17 cellular contexts compared by ENCODE assay signal in genomic region chr6:110939429-110939828, GRCh38. TPM values are rescaled to one million over a fixed set of nuclear protein-coding genes. Genes with fewer than 3 reads are reported as not detected.
DNase-seq lines count a peak whose midpoint lies in the region; ATAC-seq, FAIRE-seq and TF ChIP-seq lines count a peak whose summit lies in the region.
"Had no signal": no experiment of that assay in that cellular context is flagged by ENCODE, and none has a peak within 500 bp of the region (broad histone marks: within the 10 kb centered on the region; RNA-seq: fewer than 3 reads in every experiment).

No MANE protein-coding gene starts in this region.

- H3F3A ChIP-seq in neural progenitor cell (ENCODE audit: low read depth): no peaks in the 10 kb centered on the region

- H3K9ac ChIP-seq in neural progenitor cell: no peak overlapping the region

- no peak overlapping the region for H3K4me3 ChIP-seq in neural progenitor cell
- H3K4me3 ChIP-seq: SJSA1 had no signal

- no peaks in the 10 kb centered on the region for H4K20me1 ChIP-seq in neural progenitor cell (ENCODE audit: low read depth)

- H3K79me2 ChIP-seq in neural progenitor cell (ENCODE audit: low read depth): no peaks in the 10 kb centered on the region

- H3K27me3 ChIP-seq in neural progenitor cell: no peaks in the 10 kb centered on the region
- H3K27me3 ChIP-seq: SJSA1 had no signal

- no peak overlapping the region for H3K4me2 ChIP-seq in neural progenitor cell

- TF ChIP-seq CTCF in neural progenitor cell (IDR thresholded peaks at IDR 0.05): no peak

- no peaks in the 10 kb centered on the region for H3K9me3 ChIP-seq in neural progenitor cell (ENCODE audit: low read depth)
- H3K9me3 ChIP-seq: SJSA1 had no signal

- H3K27ac Mint-ChIP-seq in activated naive CD8-positive, alpha-beta T cell treated with anti-CD3 and anti-CD28 coated beads for 36 hours: peak overlapping the region; percentile 1
- H3K27ac Mint-ChIP-seq in natural killer cell treated with Interleukin-12 subunit alpha and Interleukin-12 subunit beta and Interleukin-15 and Interleukin-18, amount 100 ng/mL, for 72 hours: peak overlapping the region in 1 of 2 donors; percentile 6
- no peak overlapping the region for H3K27ac Mint-ChIP-seq in immature natural killer cell
- no peak overlapping the region for H3K27ac Mint-ChIP-seq in neural progenitor cell
- H3K27ac Mint-ChIP-seq: H9 had no signal

- H3K27me3 Mint-ChIP-seq in activated naive CD8-positive, alpha-beta T cell treated with anti-CD3 and anti-CD28 coated beads for 36 hours: no peaks in the 10 kb centered on the region
- H3K27me3 Mint-ChIP-seq in natural killer cell treated with Interleukin-12 subunit alpha and Interleukin-12 subunit beta and Interleukin-15 and Interleukin-18, amount 100 ng/mL, for 72 hours: no peaks in the 10 kb centered on the region
- peaks cover 0 to 2% (median 0%) of the 10 kb centered on the region in 3 donors for H3K27me3 Mint-ChIP-seq in immature natural killer cell (ENCODE audit: low read depth in 3 of 3)
- peaks cover 2% of the 10 kb centered on the region for H3K27me3 Mint-ChIP-seq in neural progenitor cell (ENCODE audit: insufficient read depth, low read depth)

- H2AFZ ChIP-seq in neural progenitor cell (replicated peaks): no peak overlapping the region

- no peak overlapping the region for H3K27ac ChIP-seq in neural progenitor cell
- H3K27ac ChIP-seq: SJSA1 had no signal

- TF ChIP-seq POLR2A in GM12892 (IDR thresholded peaks at IDR 0.05; ENCODE audit: low read depth, low read length): no peak

- DNase-seq in CMK (ENCODE audit: low read depth) (peak; percentile 60), OCI-M1 (lab: John Stamatoyannopoulos, UW) (peak; percentile 51), immature natural killer cell (no peak), NCI-H2171 treated with DMSO at 0.1 percent for 48 hours (lab: John Stamatoyannopoulos, UW) (no peak), GM12892 (ENCODE audit: insufficient read length) (no peak), neural progenitor cell (ENCODE audit: low spot score) (no peak)
- no peak for DNase-seq in activated naive CD8-positive, alpha-beta T cell treated with anti-CD3 and anti-CD28 coated beads for 36 hours
- DNase-seq in natural killer cell treated with Interleukin-12 subunit alpha and Interleukin-12 subunit beta and Interleukin-15 and Interleukin-18, amount 100 ng/mL, for 72 hours (ENCODE audit: low spot score): no peak
- DNase-seq: EL; H9; NCI-H1417 treated with DMSO at 0.1 percent for 48 hours; NCI-H2029; NCI-H2171; NCI-H446 treated with DMSO at 0.1 percent for 48 hours; NK-92 treated with Interleukin-12 subunit alpha and Interleukin-12 subunit beta, amount 100 ng/mL, for 24 hours had no signal

- FAIRE-seq in GM12892 (lab: Jason Lieb, UNC): no peak

- no peaks in the 10 kb centered on the region for H3K9me3 Mint-ChIP-seq in activated naive CD8-positive, alpha-beta T cell treated with anti-CD3 and anti-CD28 coated beads for 36 hours
- no peaks in the 10 kb centered on the region for H3K9me3 Mint-ChIP-seq in natural killer cell treated with Interleukin-12 subunit alpha and Interleukin-12 subunit beta and Interleukin-15 and Interleukin-18, amount 100 ng/mL, for 72 hours
- H3K9me3 Mint-ChIP-seq in immature natural killer cell (no peaks in the 10 kb centered on the region), neural progenitor cell (no peaks in the 10 kb centered on the region)
- H3K9me3 Mint-ChIP-seq: H9 had no signal

- H3K36me3 ChIP-seq in neural progenitor cell: no peaks in the 10 kb centered on the region
- H3K36me3 ChIP-seq: SJSA1 had no signal

- no peak overlapping the region for H3K4me3 Mint-ChIP-seq in activated naive CD8-positive, alpha-beta T cell treated with anti-CD3 and anti-CD28 coated beads for 36 hours
- H3K4me3 Mint-ChIP-seq in natural killer cell treated with Interleukin-12 subunit alpha and Interleukin-12 subunit beta and Interleukin-15 and Interleukin-18, amount 100 ng/mL, for 72 hours: peak overlapping the region; percentile 4
- H3K4me3 Mint-ChIP-seq in immature natural killer cell (no peak overlapping the region), neural progenitor cell (no peak overlapping the region)
- H3K4me3 Mint-ChIP-seq: CD14-positive monocyte, H9 had no signal

- no peaks in the 10 kb centered on the region for H3K36me3 Mint-ChIP-seq in activated naive CD8-positive, alpha-beta T cell treated with anti-CD3 and anti-CD28 coated beads for 36 hours
- H3K36me3 Mint-ChIP-seq in natural killer cell treated with Interleukin-12 subunit alpha and Interleukin-12 subunit beta and Interleukin-15 and Interleukin-18, amount 100 ng/mL, for 72 hours: no peaks in the 10 kb centered on the region
- H3K36me3 Mint-ChIP-seq in immature natural killer cell (peaks cover 0 to 3% (median 0%) of the 10 kb centered on the region in 3 donors), neural progenitor cell (no peaks in the 10 kb centered on the region)
- H3K36me3 Mint-ChIP-seq: CD14-positive monocyte had no signal

- H3K4me1 ChIP-seq in neural progenitor cell: no peaks in the 10 kb centered on the region

- no peak for ATAC-seq in natural killer cell treated with Interleukin-12 subunit alpha and Interleukin-12 subunit beta and Interleukin-15 and Interleukin-18, amount 100 ng/mL, for 72 hours

- H3K4me1 Mint-ChIP-seq in activated naive CD8-positive, alpha-beta T cell treated with anti-CD3 and anti-CD28 coated beads for 36 hours: peaks cover 7% of the 10 kb centered on the region
- peaks cover 6 to 9% of the 10 kb centered on the region in 2 donors for H3K4me1 Mint-ChIP-seq in natural killer cell treated with Interleukin-12 subunit alpha and Interleukin-12 subunit beta and Interleukin-15 and Interleukin-18, amount 100 ng/mL, for 72 hours (ENCODE audit: low read depth in 2 of 2)
- H3K4me1 Mint-ChIP-seq in immature natural killer cell: peaks cover 4 to 6% of the 10 kb centered on the region in 2 donors
- H3K4me1 Mint-ChIP-seq in neural progenitor cell: no peaks in the 10 kb centered on the region
- H3K4me1 Mint-ChIP-seq: H9 had no signal

RNA-seq across cellular contexts. Expression of gene GTF3C6, which starts 19.1 kb away (rescaled TPM):
- total RNA-seq in activated naive CD8-positive, alpha-beta T cell treated with anti-CD3 and anti-CD28 coated beads for 36 hours: 100 to 1,000 TPM; 145 to 147 TPM
- 100 to 1,000 TPM in 1 of 2 donors, 10 to 100 TPM in 1; 98.5 to 109 TPM for total RNA-seq in natural killer cell treated with Interleukin-12 subunit alpha and Interleukin-12 subunit beta and Interleukin-15 and Interleukin-18, amount 100 ng/mL, for 72 hours
- 100 to 1,000 TPM in 2 of 3 donors, 10 to 100 TPM in 1; 91.1 to 141 (median 120) TPM for polyA plus RNA-seq in immature natural killer cell
- 73.1 TPM for polyA plus RNA-seq in GM12892 (2012; ENCODE audit: missing spikeins)
- 47.0 and 105 TPM in 2 replicates for total RNA-seq in neural progenitor cell (ENCODE audit: low replicate concordance)

RNA-seq across cellular contexts. Expression of gene RPF2, which starts 42.4 kb away (rescaled TPM):
- 10 to 100 TPM; 75.0 to 75.3 TPM for total RNA-seq in activated naive CD8-positive, alpha-beta T cell treated with anti-CD3 and anti-CD28 coated beads for 36 hours
- total RNA-seq in natural killer cell treated with Interleukin-12 subunit alpha and Interleukin-12 subunit beta and Interleukin-15 and Interleukin-18, amount 100 ng/mL, for 72 hours: 10 to 100 TPM; 39.0 to 49.2 TPM
- polyA plus RNA-seq in immature natural killer cell: 10 to 100 TPM in 2 of 3 donors, 1 to 10 TPM in 1; 9.4 to 22.9 (median 19.9) TPM
- polyA plus RNA-seq in GM12892 (2012; ENCODE audit: missing spikeins): 49.2 TPM
- 27.3 and 51.9 TPM in 2 replicates for total RNA-seq in neural progenitor cell (ENCODE audit: low replicate concordance)

Comparison
In these comparisons a context has a peak if more than half of its experiments do, and no peak if none do; other contexts are left out.
1. DNase-seq: peak in CMK (single experiment) and OCI-M1 (single experiment); none in activated naive CD8-positive, alpha-beta T cell treated with anti-CD3 and anti-CD28 coated beads for 36 hours (single experiment), natural killer cell treated with Interleukin-12 subunit alpha and Interleukin-12 subunit beta and Interleukin-15 and Interleukin-18, amount 100 ng/mL, for 72 hours (single experiment), immature natural killer cell (0 of 3), NCI-H2171 treated with DMSO at 0.1 percent for 48 hours (single experiment), GM12892 (single experiment) and neural progenitor cell (single experiment).